ENCODE assay signal across 7 cellular contexts in genomic region chr12:104114834-104115586, GRCh38. TPM values are rescaled to one million over a fixed set of nuclear protein-coding genes. Genes with fewer than 3 reads are reported as not detected.
DNase-seq lines count a peak whose midpoint lies in the region; ATAC-seq, FAIRE-seq and TF ChIP-seq lines count a peak whose summit lies in the region.
"Not testable (repeated sequence)": the region's sequence is repeated elsewhere in the genome, so short reads cannot be mapped to it uniquely, and the experiment has no call there.

No MANE protein-coding gene starts in this region.

- H4K8ac ChIP-seq in IMR-90 (ENCODE audit: low read depth in 2 of 2, low read length in 2 of 2), result not testable (repeated sequence)

- intact Hi-C loops in IMR-90 (cut with micrococcal nuclease); adrenal gland (cut with DNase I); mucosa of descending colon (cut with DNase I, micrococcal nuclease): not testable (repeated sequence)

- H2BK120ac ChIP-seq in IMR-90 (ENCODE audit: low read depth, low read length), result not testable (repeated sequence)

- H3K27me3 ChIP-seq in CD4-positive, CD25-positive, alpha-beta regulatory T cell (ENCODE audit: control insufficient read depth, insufficient read depth, low read length); IMR-90 (ENCODE audit: control insufficient read depth, insufficient read depth, low read length); adrenal gland; cardiac muscle cell; small intestine (ENCODE audit: control insufficient read depth in 2 of 2, insufficient read depth in 2 of 2, low read length in 2 of 2): not testable (repeated sequence)

- not testable (repeated sequence) for H3K9me3 ChIP-seq in CD4-positive, CD25-positive, alpha-beta regulatory T cell (ENCODE audit: control insufficient read depth in 2 of 2, low read length in 2 of 2); IMR-90 (ENCODE audit: control insufficient read depth, insufficient read depth, low read length); adrenal gland (replicated peaks in 1 of 3); cardiac muscle cell (ENCODE audit: low read depth); mucosa of descending colon; small intestine (ENCODE audit: control insufficient read depth, low read depth)

- not testable (repeated sequence) for H3K4me1 ChIP-seq in CD4-positive, CD25-positive, alpha-beta regulatory T cell (ENCODE audit: control insufficient read depth, insufficient read depth, low read length, poor library complexity, severe bottlenecking); IMR-90 (ENCODE audit: control insufficient read depth, insufficient read depth, low read length); adrenal gland (replicated peaks in 1 of 2); cardiac muscle cell (ENCODE audit: low read depth); mucosa of descending colon (ENCODE audit: low read depth); small intestine (ENCODE audit: control insufficient read depth in 2 of 2, insufficient read depth in 1 of 2, low read depth in 1 of 2, low read length in 1 of 2)

- peak overlapping the region; percentile 74; the same call in 1 of the 2 replicates for H4K5ac ChIP-seq in IMR-90 (ENCODE audit: low read depth, low read length)

- TF ChIP-seq CTCF in IMR-90 (conservative IDR thresholded peaks at IDR 0.05; ENCODE audit: low read depth, low read length); adrenal gland (IDR thresholded peaks at IDR 0.05); cardiac muscle cell (IDR thresholded peaks at IDR 0.05; ENCODE audit: low read depth, low read length); mucosa of descending colon (IDR thresholded peaks at IDR 0.05): not testable (repeated sequence)

- H3K27ac Mint-ChIP-seq in CD4-positive, CD25-positive, alpha-beta regulatory T cell, result peak overlapping the region in 2 of 3 donors; percentile 9 to 25

- H3K36me3 ChIP-seq in CD4-positive, CD25-positive, alpha-beta regulatory T cell (ENCODE audit: control insufficient read depth, insufficient read depth, low read length), result peaks cover 29% of the 10 kb centered on the region
- H3K36me3 ChIP-seq in IMR-90 (ENCODE audit: control insufficient read depth, insufficient read depth, low read length); mucosa of descending colon (ENCODE audit: low read depth); small intestine (ENCODE audit: control insufficient read depth in 2 of 2, insufficient read depth in 2 of 2, low read length in 2 of 2): not testable (repeated sequence)
- H3K36me3 ChIP-seq in adrenal gland (replicated peaks in 1 of 2) (peaks cover 0 to 29% of the 10 kb centered on the region in 2 donors), cardiac muscle cell (peaks cover 38% of the 10 kb centered on the region)

- not testable (repeated sequence) for H3K4me3 Mint-ChIP-seq in CD4-positive, CD25-positive, alpha-beta regulatory T cell

- H3K27ac ChIP-seq in CD4-positive, CD25-positive, alpha-beta regulatory T cell (ENCODE audit: insufficient read depth, low read length, poor library complexity, severe bottlenecking); small intestine (ENCODE audit: low read depth in 1 of 2, low read length in 1 of 2): not testable (repeated sequence)
- H3K27ac ChIP-seq in IMR-90 (ENCODE audit: insufficient read depth, low read length), result peak overlapping the region; percentile 47; the same call in 1 of the 2 replicates
- H3K27ac ChIP-seq in adrenal gland, result peak overlapping the region in 2 of 5 donors; percentile 37 to 54
- peak overlapping the region; percentile 75 for H3K27ac ChIP-seq in cardiac muscle cell

- not testable (repeated sequence) for H4K20me1 ChIP-seq in IMR-90 (ENCODE audit: insufficient read depth, low read length)

- POLR2A ChIA-PET in IMR-90 (lab: Charles Lee; ENCODE audit: unreplicated experiment), result interaction anchor here (0.6 kb wide), 1 partner anchor 23 kb away, joined by 7 read pairs; no protein-coding TSS in a partner anchor

- H3K4me1 Mint-ChIP-seq in CD4-positive, CD25-positive, alpha-beta regulatory T cell, result peaks cover 0 to 15% (median 7%) of the 10 kb centered on the region in 4 donors

- H3K9me1 ChIP-seq in IMR-90 (ENCODE audit: insufficient read depth, low read length), result not testable (repeated sequence)

- dilution Hi-C loops in IMR-90 (cut with HindIII; ENCODE audit: low sequenced_read_pairs, unreplicated experiment), result not testable (repeated sequence)

- not testable (repeated sequence) for TF ChIP-seq POLR2A in IMR-90 (IDR thresholded peaks at IDR 0.05; ENCODE audit: low read depth, low read length)
- peak in 1 of 2 donors; percentile 12 for TF ChIP-seq POLR2A in adrenal gland (IDR thresholded peaks at IDR 0.05)

- H2AK9ac ChIP-seq in IMR-90 (replicated peaks; ENCODE audit: low read depth, low read length, poor library complexity), result not testable (repeated sequence)

- not testable (repeated sequence) for H2AK5ac ChIP-seq in IMR-90 (ENCODE audit: low read depth, low read length)

- not testable (repeated sequence) for H3K36me3 Mint-ChIP-seq in CD4-positive, CD25-positive, alpha-beta regulatory T cell

- H3K4ac ChIP-seq in IMR-90 (ENCODE audit: low read depth, low read length), result not testable (repeated sequence)

- not testable (repeated sequence) for H3K4me3 ChIP-seq in CD4-positive, CD25-positive, alpha-beta regulatory T cell (ENCODE audit: low read depth, low read length); IMR-90 (ENCODE audit: insufficient read depth, low read depth, low read length); cardiac muscle cell; mucosa of descending colon; small intestine (ENCODE audit: low read depth in 1 of 2, low read length in 2 of 2)
- H3K4me3 ChIP-seq in adrenal gland, result peak overlapping the region in 1 of 4 donors; percentile 12

- H3K56ac ChIP-seq in IMR-90 (ENCODE audit: extremely low read depth, insufficient read depth, low read length), result not testable (repeated sequence)

- not testable (repeated sequence) for H3K23ac ChIP-seq in IMR-90 (ENCODE audit: low read depth, low read length)

- BruUV-seq in IMR-90 (replicated peaks; lab: Mats Ljungman, UMichigan), result not testable (repeated sequence)

- peak overlapping the region; percentile 29 for H2BK5ac ChIP-seq in IMR-90 (ENCODE audit: low read depth, low read length, poor library complexity, severe bottlenecking)

- peak overlapping the region; percentile 87; the same call in 1 of the 2 replicates for H3K18ac ChIP-seq in IMR-90 (ENCODE audit: low read depth, low read length)

- not testable (repeated sequence) for H3K4me2 ChIP-seq in IMR-90 (ENCODE audit: low read depth, low read length)

- H3K27me3 Mint-ChIP-seq in CD4-positive, CD25-positive, alpha-beta regulatory T cell, result not testable (repeated sequence)

- DNase-seq in CD4-positive, CD25-positive, alpha-beta regulatory T cell; IMR-90; cardiac muscle cell (ENCODE audit: low read depth in 1 of 2, low spot score in 1 of 2); mucosa of descending colon: not testable (repeated sequence)
- DNase-seq in adrenal gland, result peak in 6 of 7 donors; percentile 36 to 53 (median 44)
- peak; percentile 62 for DNase-seq in left lobe of liver (ENCODE audit: low spot score)
- peak; percentile 77 for DNase-seq in small intestine

- H2AFZ ChIP-seq in IMR-90 (replicated peaks; ENCODE audit: low read length, poor library complexity), result not testable (repeated sequence)

- not testable (repeated sequence) for H3K9ac ChIP-seq in IMR-90 (ENCODE audit: low read depth, low read length)

- H2BK15ac ChIP-seq in IMR-90 (ENCODE audit: low read depth, low read length), result not testable (repeated sequence)

- H3K14ac ChIP-seq in IMR-90 (replicated peaks; ENCODE audit: low read depth, low read length), result not testable (repeated sequence)

- not testable (repeated sequence) for TF ChIP-seq RAD21 in IMR-90 (IDR thresholded peaks at IDR 0.05; ENCODE audit: low read length)

- H4K91ac ChIP-seq in IMR-90 (ENCODE audit: insufficient read depth, low read depth, low read length), result not testable (repeated sequence)

- WGBS in IMR-90 (ENCODE audit: extremely low coverage in 2 of 2, insufficient read length in 1 of 2), 2 experiments, result 100% methylated on average over 7 of the region's 14 CpGs; no CpG with 5 or more reads in 1 of the 2 experiments
- 48 to 60% (median 56%) methylated on average over 14 of the region's 14 CpGs for WGBS in adrenal gland, 4 donors
- WGBS in small intestine, 3 donors, result 44 to 86% (median 61%) methylated on average over 14 of the region's 14 CpGs

- peaks cover 4 to 25% of the 10 kb centered on the region in 2 experiments; a peak in 3 of 4 replicates for H3K79me1 ChIP-seq in IMR-90 (ENCODE audit: low read depth in 1 of 2, low read length in 2 of 2)

- FAIRE-seq in small intestine (lab: Jason Lieb, UNC), result not testable (repeated sequence)

- ATAC-seq in CD4-positive, CD25-positive, alpha-beta regulatory T cell (ENCODE audit: low read depth in 2 of 2); IMR-90 (ENCODE audit: low read depth): not testable (repeated sequence)
- ATAC-seq in left lobe of liver (peak; percentile 83), mucosa of descending colon (peak; percentile 28)

- not testable (repeated sequence) for H2BK20ac ChIP-seq in IMR-90 (ENCODE audit: low read depth, low read length)

- CTCF ChIA-PET in IMR-90 (lab: Yijun Ruan, JAX), result not testable (repeated sequence)

- in situ Hi-C loops in IMR-90 (cut with MboI; ENCODE audit: low sequenced_read_pairs), result not testable (repeated sequence)

- not testable (repeated sequence) for H3K9me3 Mint-ChIP-seq in CD4-positive, CD25-positive, alpha-beta regulatory T cell

RNA-seq across cellular contexts. Expression of gene NFYB, which starts 23.0 kb away (rescaled TPM):
- 15.4 TPM for total RNA-seq in CD4-positive, CD25-positive, alpha-beta regulatory T cell
- 10 to 100 TPM; 30.7 to 48.0 (median 44.2) TPM for polyA plus RNA-seq in CD4-positive, CD25-positive, alpha-beta regulatory T cell
- total RNA-seq in IMR-90 (2012; rRNA removed) (22.2 and 31.4 TPM in 2 replicates), adrenal gland (10 to 100 TPM; 17.2 to 86.0 (median 55.8) TPM), cardiac muscle cell (86.2 and 115 TPM in 2 replicates), left lobe of liver (15.4 TPM), mucosa of descending colon (10 to 100 TPM; 16.2 to 73.9 (median 18.9) TPM)
- polyA plus RNA-seq in IMR-90 (2012; rRNA removed) (19.8 and 28.4 TPM in 2 replicates), adrenal gland (10 to 100 TPM; 37.7 to 47.6 (median 47.5) TPM), cardiac muscle cell (150 and 189 TPM in 2 replicates), small intestine (10 to 100 TPM; 14.1 to 18.0 (median 15.4) TPM)
- polyA plus RNA-seq in IMR-90 (2012; cell fraction: cytosol; rRNA removed), result 4.2 and 8.0 TPM in 2 replicates
- polyA plus RNA-seq in IMR-90 (2012; cell fraction: nucleus; rRNA removed; ENCODE audit: low replicate concordance), result 3.5 and 32.9 TPM in 2 replicates

RNA-seq across cellular contexts. Expression of gene HCFC2, which starts 50.7 kb away (rescaled TPM):
- 14.9 TPM for total RNA-seq in CD4-positive, CD25-positive, alpha-beta regulatory T cell
- polyA plus RNA-seq in CD4-positive, CD25-positive, alpha-beta regulatory T cell, result 1 to 10 TPM; 5.1 to 9.3 (median 7.5) TPM
- 33.3 and 34.2 TPM in 2 replicates for total RNA-seq in IMR-90 (2012; rRNA removed)
- polyA plus RNA-seq in IMR-90 (2012; rRNA removed), result 10.7 and 12.0 TPM in 2 replicates
- 2.1 and 2.8 TPM in 2 replicates for polyA plus RNA-seq in IMR-90 (2012; cell fraction: cytosol; rRNA removed)
- 3.9 and 35.5 TPM in 2 replicates for polyA plus RNA-seq in IMR-90 (2012; cell fraction: nucleus; rRNA removed; ENCODE audit: low replicate concordance)
- total RNA-seq in adrenal gland, result 10 to 100 TPM; 12.6 to 35.4 (median 21.6) TPM
- 10 to 100 TPM in 1 of 3 donors, 1 to 10 TPM in 2; 8.5 to 21.0 (median 9.7) TPM for polyA plus RNA-seq in adrenal gland
- 11.1 and 14.7 TPM in 2 replicates for total RNA-seq in cardiac muscle cell
- polyA plus RNA-seq in cardiac muscle cell, result 9.3 and 16.0 TPM in 2 replicates
- 10.0 TPM for total RNA-seq in left lobe of liver
- 10 to 100 TPM; 13.8 to 31.9 (median 14.2) TPM for total RNA-seq in mucosa of descending colon
- 1 to 10 TPM; 5.0 to 6.7 (median 6.5) TPM for polyA plus RNA-seq in small intestine
